In genomic region chr3:112505907-112506306, GRCh38 we compare ENCODE assay signal across 20 cellular contexts.
"Had no signal": no experiment of that assay in that cellular context is flagged by ENCODE, and none has a peak within 500 bp of the region (broad histone marks: within the 10 kb centered on the region; RNA-seq: fewer than 3 reads in every experiment).

No MANE protein-coding gene starts in this region.

- ATAC-seq: activated naive CD8-positive, alpha-beta T cell treated with anti-CD3 and anti-CD28 coated beads, Interleukin-2, amount 50 U/mL, for 24 hours; gastroesophageal sphincter; left ventricle myocardium superior; sciatic nerve; stimulated activated effector memory CD8-positive, alpha-beta T cell treated with anti-CD3 and anti-CD28 coated beads, Interleukin-12 subunit alpha, Interleukin-12 subunit beta, amount 100 ng/mL, for 72 hours had no signal

- H3K36me3 Mint-ChIP-seq: stimulated activated effector memory CD8-positive, alpha-beta T cell treated with anti-CD3 and anti-CD28 coated beads, Interleukin-12 subunit alpha, Interleukin-12 subunit beta, amount 100 ng/mL, for 72 hours had no signal

- H3K27ac Mint-ChIP-seq: activated naive CD8-positive, alpha-beta T cell treated with anti-CD3 and anti-CD28 coated beads, Interleukin-2, amount 50 U/mL, for 24 hours; activated T-cell treated with anti-CD3 and anti-CD28 coated beads, Interleukin-2, amount 50 U/mL, for 72 hours; nephron progenitor cell; stimulated activated effector memory CD8-positive, alpha-beta T cell treated with anti-CD3 and anti-CD28 coated beads, Interleukin-12 subunit alpha, Interleukin-12 subunit beta, amount 100 ng/mL, for 72 hours had no signal

- H3K9me3 Mint-ChIP-seq: stimulated activated effector memory CD8-positive, alpha-beta T cell treated with anti-CD3 and anti-CD28 coated beads, Interleukin-12 subunit alpha, Interleukin-12 subunit beta, amount 100 ng/mL, for 72 hours had no signal

- DNase-seq: activated CD4-positive, alpha-beta T cell treated with anti-CD3 and anti-CD28 coated beads, Interleukin-2, amount 50 U/mL, for 48 hours; activated CD4-positive, CD25-positive, alpha-beta regulatory T cell treated with anti-CD3 and anti-CD28 coated beads, Interleukin-2, amount 50 U/mL, for 72 hours; activated CD8-positive, alpha-beta memory T cell treated with anti-CD3 and anti-CD28 coated beads, Interleukin-2, amount 50 U/mL, for 48 hours; activated gamma-delta T cell; activated naive CD4-positive, alpha-beta T cell treated with anti-CD3 and anti-CD28 coated beads, Interleukin-2, amount 50 U/mL, for 16 hours; activated naive CD8-positive, alpha-beta T cell treated with anti-CD3 and anti-CD28 coated beads, Interleukin-2, amount 50 U/mL, for 24 hours; activated T-cell treated with anti-CD3 and anti-CD28 coated beads, Interleukin-2, amount 50 U/mL, for 72 hours; cerebellar nuclear complex; cortex of kidney; head of caudate nucleus; hypothalamus; left ventricle myocardium superior; nephron progenitor cell; posterior cingulate gyrus; small intestine; stimulated activated CD4-positive, alpha-beta T cell treated with anti-CD3 and anti-CD28 coated beads, Interleukin-2, amount 100 ng/mL, for 24 hours; transverse colon had no signal

- H3K4me3 Mint-ChIP-seq: activated naive CD8-positive, alpha-beta T cell treated with anti-CD3 and anti-CD28 coated beads, Interleukin-2, amount 50 U/mL, for 24 hours; activated T-cell treated with anti-CD3 and anti-CD28 coated beads, Interleukin-2, amount 50 U/mL, for 72 hours; nephron progenitor cell; stimulated activated effector memory CD8-positive, alpha-beta T cell treated with anti-CD3 and anti-CD28 coated beads, Interleukin-12 subunit alpha, Interleukin-12 subunit beta, amount 100 ng/mL, for 72 hours had no signal

- H3K27me3 Mint-ChIP-seq: activated naive CD8-positive, alpha-beta T cell treated with anti-CD3 and anti-CD28 coated beads, Interleukin-2, amount 50 U/mL, for 24 hours had no signal

- H3K4me1 Mint-ChIP-seq: nephron progenitor cell had no signal
